In genomic region chr4:98861100-98861499, GRCh38 we compare ENCODE assay signal across 33 cellular contexts.
"Had no signal": no experiment of that assay in that cellular context is flagged by ENCODE, and none has a peak within 500 bp of the region (broad histone marks: within the 10 kb centered on the region; RNA-seq: fewer than 3 reads in every experiment).

No MANE protein-coding gene starts in this region.

- FAIRE-seq: bronchial epithelial cell had no signal

- H3K36me3 Mint-ChIP-seq: activated CD4-positive, alpha-beta memory T cell treated with anti-CD3 and anti-CD28 coated beads for 36 hours; activated naive CD4-positive, alpha-beta T cell treated with anti-CD3 and anti-CD28 coated beads, Interleukin-2, amount 50 U/mL, for 24 hours; mesothelial cell of epicardium; naive thymus-derived CD8-positive, alpha-beta T cell; stimulated activated memory B cell treated with anti-CD40 and anti-IgM and Interleukin-4, amounts not matched to agents 10 μg/mL and 1 μg/mL and 100 μg/mL, for 72 hours had no signal

- H3K4me1 Mint-ChIP-seq: activated naive CD4-positive, alpha-beta T cell treated with anti-CD3 and anti-CD28 coated beads, Interleukin-2, amount 50 U/mL, for 24 hours; mesothelial cell of epicardium; naive thymus-derived CD8-positive, alpha-beta T cell; neural crest cell; stimulated activated naive CD8-positive, alpha-beta T cell treated with anti-CD3 and anti-CD28 coated beads, Interleukin-15, amount 100 ng/mL, for 72 hours had no signal

- H3K27ac Mint-ChIP-seq: activated CD4-positive, alpha-beta memory T cell treated with anti-CD3 and anti-CD28 coated beads for 36 hours; activated CD4-positive, alpha-beta T cell treated with anti-CD3 and anti-CD28 coated beads, Interleukin-2, amount 10 ng/mL, durations not matched to agents 24 days and 14 days; activated naive CD4-positive, alpha-beta T cell treated with anti-CD3 and anti-CD28 coated beads, Interleukin-2, amount 50 U/mL, for 24 hours; activated T-helper 17 cell treated with anti-CD3 and anti-CD28 coated beads, Interleukin-2, amount 50 U/mL, for 72 hours; mesothelial cell of epicardium; naive thymus-derived CD8-positive, alpha-beta T cell; stimulated activated memory B cell treated with anti-CD40 and anti-IgM and Interleukin-4, amounts not matched to agents 10 μg/mL and 1 μg/mL and 100 μg/mL, for 72 hours; stimulated activated naive CD8-positive, alpha-beta T cell treated with anti-CD3 and anti-CD28 coated beads, Interleukin-15, amount 100 ng/mL, for 72 hours; T-helper 2 cell treated with Interferon-gamma antibody and Interleukin-4, amounts not matched to agents 5 μg/mL and 100 μg/mL, for 36 hours had no signal

- H3K9me3 ChIP-seq: colonic mucosa, gastrocnemius medialis, pancreas, psoas muscle, thyroid gland, upper lobe of left lung, vagina had no signal

- H3K4me3 ChIP-seq: colonic mucosa, gastrocnemius medialis, hepatocyte, pancreas, psoas muscle, smooth muscle cell, thyroid gland, upper lobe of left lung, vagina had no signal

- H3K36me3 ChIP-seq: colonic mucosa, gastrocnemius medialis, pancreas, thyroid gland, upper lobe of left lung, vagina had no signal

- DNase-seq: activated CD4-positive, alpha-beta memory T cell treated with anti-CD3 and anti-CD28 coated beads for 36 hours; activated CD4-positive, alpha-beta T cell treated with anti-CD3 and anti-CD28 coated beads, Interleukin-2, amount 10 ng/mL, durations not matched to agents 24 days and 14 days; activated CD4-positive, CD25-positive, alpha-beta regulatory T cell treated with anti-CD3 and anti-CD28 coated beads, Interleukin-2, amount 50 U/mL, for 72 hours; activated gamma-delta T cell treated with Interleukin-2 at 50 U/mL for 16 hours; activated T-cell treated with anti-CD3 and anti-CD28 coated beads, Interleukin-2, amount 50 U/mL, for 4 hours; anterior cingulate cortex; colonic mucosa; effector CD8-positive, alpha-beta T cell; gastrocnemius medialis; glutamatergic neuron; islet precursor cell; naive thymus-derived CD8-positive, alpha-beta T cell; nucleus accumbens; pancreas; psoas muscle; stimulated activated CD4-positive, alpha-beta T cell treated with anti-CD3 and anti-CD28 coated beads, Interleukin-1b, Interleukin-23, amount 100 ng/mL, for 48 hours; stimulated activated CD4-positive, alpha-beta T cell treated with anti-CD3 and anti-CD28 coated beads, Interleukin-4, amount 100 ng/mL, for 4 hours; stimulated activated CD8-positive, alpha-beta memory T cell treated with anti-CD3 and anti-CD28 coated beads, Interleukin-4, amount 100 ng/mL, for 48 hours; stimulated activated naive CD8-positive, alpha-beta T cell treated with anti-CD3 and anti-CD28 coated beads, Interleukin-15, amount 100 ng/mL, for 72 hours; substantia nigra; T-helper 1 cell; thyroid gland; upper lobe of left lung had no signal

- H3K4me3 Mint-ChIP-seq: activated CD4-positive, alpha-beta memory T cell treated with anti-CD3 and anti-CD28 coated beads for 36 hours; activated CD4-positive, alpha-beta T cell treated with anti-CD3 and anti-CD28 coated beads, Interleukin-2, amount 10 ng/mL, durations not matched to agents 24 days and 14 days; activated naive CD4-positive, alpha-beta T cell treated with anti-CD3 and anti-CD28 coated beads, Interleukin-2, amount 50 U/mL, for 24 hours; activated T-cell treated with anti-CD3 and anti-CD28 coated beads, Interleukin-2, amount 50 U/mL, for 4 hours; activated T-helper 17 cell treated with anti-CD3 and anti-CD28 coated beads, Interleukin-2, amount 50 U/mL, for 72 hours; mesothelial cell of epicardium; naive thymus-derived CD8-positive, alpha-beta T cell; neural crest cell; stimulated activated memory B cell treated with anti-CD40 and anti-IgM and Interleukin-4, amounts not matched to agents 10 μg/mL and 1 μg/mL and 100 μg/mL, for 72 hours; stimulated activated naive CD8-positive, alpha-beta T cell treated with anti-CD3 and anti-CD28 coated beads, Interleukin-15, amount 100 ng/mL, for 72 hours; T-helper 2 cell treated with Interferon-gamma antibody and Interleukin-4, amounts not matched to agents 5 μg/mL and 100 μg/mL, for 36 hours had no signal

- H3K79me2 ChIP-seq: hepatocyte had no signal

- H3K27ac ChIP-seq: colonic mucosa, gastrocnemius medialis, hepatocyte, pancreas, psoas muscle, thyroid gland, upper lobe of left lung, vagina had no signal

- H2AFZ ChIP-seq: hepatocyte had no signal

- H3K27me3 Mint-ChIP-seq: activated CD4-positive, alpha-beta memory T cell treated with anti-CD3 and anti-CD28 coated beads for 36 hours; activated naive CD4-positive, alpha-beta T cell treated with anti-CD3 and anti-CD28 coated beads, Interleukin-2, amount 50 U/mL, for 24 hours; activated T-helper 17 cell treated with anti-CD3 and anti-CD28 coated beads, Interleukin-2, amount 50 U/mL, for 72 hours; stimulated activated memory B cell treated with anti-CD40 and anti-IgM and Interleukin-4, amounts not matched to agents 10 μg/mL and 1 μg/mL and 100 μg/mL, for 72 hours; stimulated activated naive CD8-positive, alpha-beta T cell treated with anti-CD3 and anti-CD28 coated beads, Interleukin-15, amount 100 ng/mL, for 72 hours had no signal

- H3K9me3 Mint-ChIP-seq: activated CD4-positive, alpha-beta memory T cell treated with anti-CD3 and anti-CD28 coated beads for 36 hours; activated CD4-positive, alpha-beta T cell treated with anti-CD3 and anti-CD28 coated beads, Interleukin-2, amount 10 ng/mL, durations not matched to agents 24 days and 14 days; activated naive CD4-positive, alpha-beta T cell treated with anti-CD3 and anti-CD28 coated beads, Interleukin-2, amount 50 U/mL, for 24 hours; activated T-cell treated with anti-CD3 and anti-CD28 coated beads, Interleukin-2, amount 50 U/mL, for 4 hours; activated T-helper 17 cell treated with anti-CD3 and anti-CD28 coated beads, Interleukin-2, amount 50 U/mL, for 72 hours; mesothelial cell of epicardium; naive thymus-derived CD8-positive, alpha-beta T cell; neural crest cell; stimulated activated memory B cell treated with anti-CD40 and anti-IgM and Interleukin-4, amounts not matched to agents 10 μg/mL and 1 μg/mL and 100 μg/mL, for 72 hours; stimulated activated naive CD8-positive, alpha-beta T cell treated with anti-CD3 and anti-CD28 coated beads, Interleukin-15, amount 100 ng/mL, for 72 hours; T-helper 2 cell treated with Interferon-gamma antibody and Interleukin-4, amounts not matched to agents 5 μg/mL and 100 μg/mL, for 36 hours had no signal

- ATAC-seq: activated T-cell treated with anti-CD3 and anti-CD28 coated beads, Interleukin-2, amount 50 U/mL, for 4 hours; activated T-helper 17 cell treated with anti-CD3 and anti-CD28 coated beads, Interleukin-2, amount 50 U/mL, for 72 hours; gastrocnemius medialis; naive thymus-derived CD8-positive, alpha-beta T cell; pancreas; psoas muscle; stimulated activated memory B cell treated with anti-CD40 and anti-IgM and Interleukin-4, amounts not matched to agents 10 μg/mL and 1 μg/mL and 100 μg/mL, for 72 hours; stimulated activated naive CD8-positive, alpha-beta T cell treated with anti-CD3 and anti-CD28 coated beads, Interleukin-15, amount 100 ng/mL, for 72 hours had no signal

- H3K27me3 ChIP-seq: colonic mucosa, gastrocnemius medialis, hepatocyte, thyroid gland, upper lobe of left lung, vagina had no signal

- H3K4me1 ChIP-seq: colonic mucosa, gastrocnemius medialis, pancreas, psoas muscle, thyroid gland, upper lobe of left lung, vagina had no signal

- H3K4me2 ChIP-seq: hepatocyte, smooth muscle cell had no signal
